19 cellular contexts compared by ENCODE assay signal in genomic region chr1:84750110-84750509, GRCh38. TPM values are rescaled to one million over a fixed set of nuclear protein-coding genes. Genes with fewer than 3 reads are reported as not detected.
A peak's percentile ranks its signal among the peaks of the same experiment; 100 is the strongest.
DNase-seq lines count a peak whose midpoint lies in the region; ATAC-seq, FAIRE-seq and TF ChIP-seq lines count a peak whose summit lies in the region.
"Had no signal": no experiment of that assay in that cellular context is flagged by ENCODE, and none has a peak within 500 bp of the region (broad histone marks: within the 10 kb centered on the region; RNA-seq: fewer than 3 reads in every experiment).

No MANE protein-coding gene starts in this region.

- H3K9me3 ChIP-seq in IMR-90 (ENCODE audit: control insufficient read depth, insufficient read depth, low read length) (no peaks in the 10 kb centered on the region), astrocyte (ENCODE audit: insufficient read depth, low read depth, low read length) (no peaks in the 10 kb centered on the region), left ventricle myocardium inferior (replicated peaks) (no peaks in the 10 kb centered on the region)
- H3K9me3 ChIP-seq: HAP-1, Peyer's patch had no signal

- H3K4me3 ChIP-seq in IMR-90 (ENCODE audit: insufficient read depth, low read depth, low read length) = no peak overlapping the region
- H3K4me3 ChIP-seq in astrocyte (ENCODE audit: insufficient read depth, low read depth, low read length) = no peak overlapping the region
- no peak overlapping the region for H3K4me3 ChIP-seq in left ventricle myocardium inferior
- H3K4me3 ChIP-seq: HAP-1, Peyer's patch had no signal

- no peak overlapping the region for H2AK9ac ChIP-seq in IMR-90 (replicated peaks; ENCODE audit: low read depth, low read length, poor library complexity)

- no peaks in the 10 kb centered on the region for H3K79me1 ChIP-seq in IMR-90 (ENCODE audit: low read depth in 1 of 2, low read length in 2 of 2)

- H3K23ac ChIP-seq in IMR-90 (ENCODE audit: low read depth, low read length) = no peak overlapping the region

- H3K27ac ChIP-seq in IMR-90 (ENCODE audit: insufficient read depth, low read length) (no peak overlapping the region), astrocyte (ENCODE audit: low read depth, low read length) (no peak overlapping the region), left ventricle myocardium inferior (replicated peaks) (no peak overlapping the region)
- H3K27ac ChIP-seq: Peyer's patch had no signal

- H2AFZ ChIP-seq in IMR-90 (replicated peaks; ENCODE audit: low read length, poor library complexity) (no peak overlapping the region), astrocyte (ENCODE audit: low read depth, low read length) (no peak overlapping the region)

- no peak overlapping the region for H2BK15ac ChIP-seq in IMR-90 (ENCODE audit: low read depth, low read length)

- H3K27me3 ChIP-seq in IMR-90 (ENCODE audit: control insufficient read depth, insufficient read depth, low read length) (no peaks in the 10 kb centered on the region), astrocyte (ENCODE audit: insufficient read depth, low read length) (peaks cover 2% of the 10 kb centered on the region), left ventricle myocardium inferior (ENCODE audit: low read depth) (peaks cover 58% of the 10 kb centered on the region)
- H3K27me3 ChIP-seq: Peyer's patch had no signal

- H3K4me1 ChIP-seq in IMR-90 (ENCODE audit: control insufficient read depth, insufficient read depth, low read length) (peaks cover 4% of the 10 kb centered on the region; the same call in 1 of the 2 replicates), astrocyte (ENCODE audit: insufficient read depth, low read length) (peaks cover 4% of the 10 kb centered on the region), left ventricle myocardium inferior (no peaks in the 10 kb centered on the region)
- H3K4me1 ChIP-seq: HAP-1, Peyer's patch had no signal

- DNase-seq in IMR-90 = no peak
- no peak for DNase-seq in astrocyte (ENCODE audit: low read depth)
- DNase-seq in retina = peak; percentile 36
- no peak for DNase-seq in left ventricle myocardium inferior
- DNase-seq in stimulated activated naive CD8-positive, alpha-beta T cell treated with anti-CD3 and anti-CD28 coated beads, Interleukin-15, Interleukin-2, amounts not matched to agents 100 U/mL and 50 U/mL, for 24 hours = no peak
- no peak for DNase-seq in stimulated activated naive B cell treated with anti-CD40 and anti-IgM and Interleukin-4, amounts not matched to agents 10 μg/mL and 1 μg/mL and 100 μg/mL, for 72 hours
- DNase-seq: ACHN; AML-193; Calu3; CD4-positive, CD25-positive, alpha-beta regulatory T cell; KBM-7; NCI-H1105; NCI-H1694; NCI-H510A treated with DMSO at 0.1 percent for 48 hours; Peyer's patch; SHP77 treated with DMSO at 0.1 percent for 48 hours had no signal

- H2BK120ac ChIP-seq in IMR-90 (ENCODE audit: low read depth, low read length) = peak overlapping the region; percentile 28; the same call in 1 of the 2 replicates

- H3K36me3 ChIP-seq in IMR-90 (ENCODE audit: control insufficient read depth, insufficient read depth, low read length) (no peaks in the 10 kb centered on the region), astrocyte (ENCODE audit: insufficient read depth, low read length) (no peaks in the 10 kb centered on the region), left ventricle myocardium inferior (no peaks in the 10 kb centered on the region)
- H3K36me3 ChIP-seq: HAP-1, Peyer's patch had no signal

- H3K79me2 ChIP-seq in astrocyte (ENCODE audit: insufficient read depth, low read length) = no peaks in the 10 kb centered on the region

- no peak overlapping the region for H4K91ac ChIP-seq in IMR-90 (ENCODE audit: insufficient read depth, low read depth, low read length)

- TF ChIP-seq RAD21 in IMR-90 (IDR thresholded peaks at IDR 0.05; ENCODE audit: low read length) = no peak

- POLR2A ChIA-PET in IMR-90 (lab: Charles Lee; ENCODE audit: unreplicated experiment) = no interaction called here

- TF ChIP-seq POLR2A in IMR-90 (IDR thresholded peaks at IDR 0.05; ENCODE audit: low read depth, low read length) = no peak

- H3K36me3 Mint-ChIP-seq in astrocyte (ENCODE audit: low read depth, unreplicated experiment) = no peaks in the 10 kb centered on the region
- H3K36me3 Mint-ChIP-seq in stimulated activated naive B cell treated with anti-CD40 and anti-IgM and Interleukin-4, amounts not matched to agents 10 μg/mL and 1 μg/mL and 100 μg/mL, for 72 hours = no peaks in the 10 kb centered on the region
- H3K36me3 Mint-ChIP-seq: CD4-positive, CD25-positive, alpha-beta regulatory T cell had no signal

- no peak overlapping the region for H2AK5ac ChIP-seq in IMR-90 (ENCODE audit: low read depth, low read length)

- BruUV-seq in IMR-90 (replicated peaks; lab: Mats Ljungman, UMichigan) = no TSS peak

- no peak overlapping the region for H2BK20ac ChIP-seq in IMR-90 (ENCODE audit: low read depth, low read length)

- no peak overlapping the region for H3K27ac Mint-ChIP-seq in astrocyte (ENCODE audit: unreplicated experiment)
- no peak overlapping the region for H3K27ac Mint-ChIP-seq in stimulated activated naive B cell treated with anti-CD40 and anti-IgM and Interleukin-4, amounts not matched to agents 10 μg/mL and 1 μg/mL and 100 μg/mL, for 72 hours

- H4K20me1 ChIP-seq in IMR-90 (ENCODE audit: insufficient read depth, low read length) (no peaks in the 10 kb centered on the region), astrocyte (ENCODE audit: insufficient read depth, low read length) (no peaks in the 10 kb centered on the region)

- no peak overlapping the region for H3K4me2 ChIP-seq in IMR-90 (ENCODE audit: low read depth, low read length)
- no peak overlapping the region for H3K4me2 ChIP-seq in astrocyte (ENCODE audit: low read length)

- dilution Hi-C loops in IMR-90 (cut with HindIII; ENCODE audit: low sequenced_read_pairs, unreplicated experiment) = no loop called here

- WGBS in IMR-90 (ENCODE audit: extremely low coverage in 2 of 2, insufficient read length in 1 of 2), 2 experiments = no CpG with 5 or more reads among the region's 6 CpGs

- intact Hi-C loops in IMR-90 (cut with micrococcal nuclease) (loop anchor here (5.0 to 10.0 kb wide), 4 partner anchors 83 to 818 kb away; partner anchors contain the start of genes CTBS and SAMD13), left ventricle myocardium inferior (cut with micrococcal nuclease) (loop anchor here (10.0 kb wide), 2 partner anchors 115 to 315 kb away; no protein-coding TSS in a partner anchor)

- H3K14ac ChIP-seq in IMR-90 (replicated peaks; ENCODE audit: low read depth, low read length) = no peak overlapping the region

- CTCF ChIA-PET in IMR-90 (lab: Yijun Ruan, JAX) = interaction anchor here (0.8 to 1.4 kb wide), 3 partner anchors 128 to 308 kb away, joined by 3 to 7 read pairs (median 3); no protein-coding TSS in a partner anchor

- in situ Hi-C loops in IMR-90 (cut with MboI; ENCODE audit: low sequenced_read_pairs) = loop anchor here (5.0 to 25.0 kb wide), 3 partner anchors 123 to 595 kb away; no protein-coding TSS in a partner anchor

- peaks cover 9% of the 10 kb centered on the region for H3K4me1 Mint-ChIP-seq in astrocyte (ENCODE audit: low read depth, unreplicated experiment)
- H3K4me1 Mint-ChIP-seq in stimulated activated naive B cell treated with anti-CD40 and anti-IgM and Interleukin-4, amounts not matched to agents 10 μg/mL and 1 μg/mL and 100 μg/mL, for 72 hours = peaks cover 4 to 6% of the 10 kb centered on the region in 2 donors

- no peak overlapping the region; the same call in 1 of the 2 replicates for H4K5ac ChIP-seq in IMR-90 (ENCODE audit: low read depth, low read length)

- peak; percentile 17 for FAIRE-seq in astrocyte (lab: Jason Lieb, UNC)

- H3K4me3 Mint-ChIP-seq in astrocyte (ENCODE audit: unreplicated experiment) = no peak overlapping the region
- H3K4me3 Mint-ChIP-seq in stimulated activated naive B cell treated with anti-CD40 and anti-IgM and Interleukin-4, amounts not matched to agents 10 μg/mL and 1 μg/mL and 100 μg/mL, for 72 hours = no peak overlapping the region
- H3K4me3 Mint-ChIP-seq: CD4-positive, CD25-positive, alpha-beta regulatory T cell had no signal

- H3K4ac ChIP-seq in IMR-90 (ENCODE audit: low read depth, low read length) = no peak overlapping the region

- H3K9me1 ChIP-seq in IMR-90 (ENCODE audit: insufficient read depth, low read length) = no peaks in the 10 kb centered on the region

- TF ChIP-seq CTCF in IMR-90 (conservative IDR thresholded peaks at IDR 0.05; ENCODE audit: low read depth, low read length) (no peak), astrocyte (IDR thresholded peaks at IDR 0.05; ENCODE audit: insufficient read depth, low read depth, low read length) (no peak), left ventricle myocardium inferior (IDR thresholded peaks at IDR 0.05; ENCODE audit: borderline replicate concordance) (no peak)

- H4K8ac ChIP-seq in IMR-90 (ENCODE audit: low read depth in 2 of 2, low read length in 2 of 2) = no peak overlapping the region

- H3K9ac ChIP-seq in IMR-90 (ENCODE audit: low read depth, low read length) (no peak overlapping the region), astrocyte (ENCODE audit: low read length) (no peak overlapping the region)

- 0 out of 2 replicates have a peak overlapping the region, but pooled peaks have one; percentile 1 for H3K18ac ChIP-seq in IMR-90 (ENCODE audit: low read depth, low read length)

- peaks cover 1% of the 10 kb centered on the region for H3K9me3 Mint-ChIP-seq in astrocyte (ENCODE audit: unreplicated experiment)
- H3K9me3 Mint-ChIP-seq in stimulated activated naive B cell treated with anti-CD40 and anti-IgM and Interleukin-4, amounts not matched to agents 10 μg/mL and 1 μg/mL and 100 μg/mL, for 72 hours = no peaks in the 10 kb centered on the region
- H3K9me3 Mint-ChIP-seq: CD4-positive, CD25-positive, alpha-beta regulatory T cell had no signal

- H2BK5ac ChIP-seq in IMR-90 (ENCODE audit: low read depth, low read length, poor library complexity, severe bottlenecking) = no peak overlapping the region

- no peak overlapping the region for H3K56ac ChIP-seq in IMR-90 (ENCODE audit: extremely low read depth, insufficient read depth, low read length)

- peak; percentile 36; the same call in 1 of the 2 replicates for ATAC-seq in IMR-90 (ENCODE audit: low read depth)
- ATAC-seq in esophagus mucosa = peak; percentile 87
- ATAC-seq in HG03139 (IDR thresholded peaks at IDR 0.05; ENCODE audit: unreplicated experiment) = no peak
- ATAC-seq in stimulated activated naive CD8-positive, alpha-beta T cell treated with anti-CD3 and anti-CD28 coated beads, Interleukin-15, Interleukin-2, amounts not matched to agents 100 U/mL and 50 U/mL, for 24 hours = no peak
- no peak for ATAC-seq in stimulated activated naive B cell treated with anti-CD40 and anti-IgM and Interleukin-4, amounts not matched to agents 10 μg/mL and 1 μg/mL and 100 μg/mL, for 72 hours (replicated peaks)

- H3K27me3 Mint-ChIP-seq in astrocyte (ENCODE audit: low read depth, unreplicated experiment) = no peaks in the 10 kb centered on the region
- peaks cover 6 to 15% of the 10 kb centered on the region in 2 donors for H3K27me3 Mint-ChIP-seq in stimulated activated naive B cell treated with anti-CD40 and anti-IgM and Interleukin-4, amounts not matched to agents 10 μg/mL and 1 μg/mL and 100 μg/mL, for 72 hours

RNA-seq across cellular contexts. Expression of gene SSX2IP, which starts 59.8 kb away (rescaled TPM):
- total RNA-seq in IMR-90 (2012; rRNA removed) = 13.4 and 22.8 TPM in 2 replicates
- polyA plus RNA-seq in IMR-90 (2012; rRNA removed) = 4.6 and 7.7 TPM in 2 replicates
- polyA plus RNA-seq in IMR-90 (2012; cell fraction: cytosol; rRNA removed) = 0.77 and 1.4 TPM in 2 replicates
- 0.90 and 7.3 TPM in 2 replicates for polyA plus RNA-seq in IMR-90 (2012; cell fraction: nucleus; rRNA removed; ENCODE audit: low replicate concordance)
- total RNA-seq in astrocyte = 13.4 and 14.1 TPM in 2 replicates
- total RNA-seq in esophagus mucosa = 11.6 TPM
- 11.9 TPM for total RNA-seq in left ventricle myocardium inferior

Comparison
In these comparisons a context has a peak if more than half of its experiments do, and no peak if none do; other contexts are left out.
1. ATAC-seq: peak in IMR-90 (single experiment) and esophagus mucosa (single experiment); none in HG03139 (single experiment), stimulated activated naive CD8-positive, alpha-beta T cell treated with anti-CD3 and anti-CD28 coated beads, Interleukin-15, Interleukin-2, amounts not matched to agents 100 U/mL and 50 U/mL, for 24 hours (single experiment) and stimulated activated naive B cell treated with anti-CD40 and anti-IgM and Interleukin-4, amounts not matched to agents 10 μg/mL and 1 μg/mL and 100 μg/mL, for 72 hours (0 of 2).